8 cellular contexts compared by ENCODE assay signal in genomic region chr17:72120878-72121163, GRCh38. TPM values are rescaled to one million over a fixed set of nuclear protein-coding genes. Genes with fewer than 3 reads are reported as not detected.
DNase-seq lines count a peak whose midpoint lies in the region; ATAC-seq and TF ChIP-seq lines count a peak whose summit lies in the region.

SOX9 (plus strand) TSS chr17:72121020; CDS start chr17:72121392, 372 bp downstream.

- H3K9me3 ChIP-seq in colonic mucosa: no peaks in the 10 kb centered on the region
- no peaks in the 10 kb centered on the region for H3K9me3 ChIP-seq in thymus (ENCODE audit: control insufficient read depth)

- H3K27ac ChIP-seq in colonic mucosa: peak within 1 kb of the TSS; percentile 84
- no peak within 1 kb of the TSS for H3K27ac ChIP-seq in thymus (ENCODE audit: low read depth)

- TF ChIP-seq CTCF in colonic mucosa (IDR thresholded peaks at IDR 0.05): no peak

- no peaks in the 10 kb centered on the region for H3K4me1 ChIP-seq in colonic mucosa
- no peaks in the 10 kb centered on the region for H3K4me1 ChIP-seq in thymus (ENCODE audit: control insufficient read depth, insufficient read depth, low read length)

- peak within 1 kb of the TSS; percentile 74 for H3K4me3 ChIP-seq in colonic mucosa
- H3K4me3 ChIP-seq in thymus (ENCODE audit: low read length): peak within 1 kb of the TSS; percentile 18

- H3K36me3 ChIP-seq in colonic mucosa (no peaks in the 10 kb centered on the region), thymus (ENCODE audit: control insufficient read depth, insufficient read depth) (no peaks in the 10 kb centered on the region)

- ATAC-seq in GM19395 (IDR thresholded peaks at IDR 0.05; ENCODE audit: unreplicated experiment): peak; percentile 78
- peak; percentile 87 for ATAC-seq in HG03378 (IDR thresholded peaks at IDR 0.05; ENCODE audit: unreplicated experiment)
- ATAC-seq in left lobe of liver: peak; percentile 78

- H3K27me3 ChIP-seq in colonic mucosa (peaks cover 26% of the 10 kb centered on the region), thymus (ENCODE audit: control insufficient read depth, insufficient read depth) (peaks cover 90% of the 10 kb centered on the region)

- DNase-seq in DMS53 (lab: John Stamatoyannopoulos, UW) (peak; percentile 92), NCI-H526 treated with DMSO at 0.1 percent for 48 hours (lab: John Stamatoyannopoulos, UW) (peak; percentile 98), colonic mucosa (peak; percentile 95), left lobe of liver (ENCODE audit: low spot score) (peak; percentile 77)
- DNase-seq in central memory CD4-positive, alpha-beta T cell: no peak

- WGBS in thymus: 6% methylated on average over 11 of the region's 11 CpGs

- intact Hi-C loops in colonic mucosa (cut with DNase I): loop anchor here (5.0 kb wide), 1 partner anchor 306 kb away; no protein-coding TSS in a partner anchor

- peak within 1 kb of the TSS; percentile 74 to 93 for H3K9ac ChIP-seq in colonic mucosa (ENCODE audit: low read depth in 2 of 2, low read length in 2 of 2)

RNA-seq across cellular contexts. Expression of gene SOX9, which starts in this region (rescaled TPM):
- total RNA-seq in colonic mucosa: 10 to 100 TPM; 52.3 to 74.2 TPM
- total RNA-seq in left lobe of liver: 2.1 TPM
- polyA plus RNA-seq in thymus: 1.7 TPM

Comparison
In these comparisons a context has a peak if more than half of its experiments do, and no peak if none do; other contexts are left out.
1. RNA of gene SOX9 (total RNA-seq): 52.3 to 74.2 TPM in colonic mucosa; 2.1 TPM in left lobe of liver (single experiment); every median in the first group is over 10 times any median in the second.
2. Peak in every context shown above with its lines, with median percentiles within 50 percentile points of each other: ATAC-seq.